Comparison of ENCODE assay signal across 9 cellular contexts in genomic region chr11:312092-312816, GRCh38. TPM values are rescaled to one million over a fixed set of nuclear protein-coding genes. Genes with fewer than 3 reads are reported as not detected.
DNase-seq lines count a peak whose midpoint lies in the region; ATAC-seq, FAIRE-seq and TF ChIP-seq lines count a peak whose summit lies in the region.
"Had no signal": no experiment of that assay in that cellular context is flagged by ENCODE, and none has a peak within 500 bp of the region (broad histone marks: within the 10 kb centered on the region; RNA-seq: fewer than 3 reads in every experiment).

No MANE protein-coding gene starts in this region.

- H3K9ac ChIP-seq in liver (ENCODE audit: low read depth in 1 of 2, low read length in 2 of 2) (peak overlapping the region; percentile 45 to 91), HepG2 (ENCODE audit: insufficient read depth, low read depth, low read length) (no peak overlapping the region), mucosa of rectum (ENCODE audit: low read depth in 1 of 2, low read length in 2 of 2) (peak overlapping the region; percentile 15 to 31)

- H3K9me3 ChIP-seq in liver (ENCODE audit: control insufficient read depth in 4 of 4, low read length in 3 of 4) (no peaks in the 10 kb centered on the region), HepG2 (ENCODE audit: low read length) (no peaks in the 10 kb centered on the region), breast epithelium (no peaks in the 10 kb centered on the region), mucosa of rectum (ENCODE audit: control insufficient read depth in 2 of 2, low read length in 2 of 2) (no peaks in the 10 kb centered on the region)

- no peak for TF ChIP-seq CTCF in liver (IDR thresholded peaks at IDR 0.05; ENCODE audit: low read depth, low read length, missing input control)
- TF ChIP-seq CTCF in HepG2 (CRISPR knock-in tag; IDR thresholded peaks at IDR 0.05), result no peak
- no peak for TF ChIP-seq CTCF in breast epithelium (IDR thresholded peaks at IDR 0.05)

- in situ Hi-C loops in HepG2 (cut with HindIII; ENCODE audit: extremely low pct_ligation_motif_present, low pct_unique_long_range_greater_than_20kb), result no loop called here

- no TSS peak for BruUV-seq in HepG2 (replicated peaks; lab: Mats Ljungman, UMichigan)

- H3K4me2 ChIP-seq in HepG2 (ENCODE audit: low read depth, low read length), result no peak overlapping the region

- TF ChIP-seq POLR2A in HepG2 (IDR thresholded peaks at IDR 0.05; ENCODE audit: insufficient read depth in 1 of 2, low read depth in 2 of 2, low read length in 2 of 2), result no peak
- TF ChIP-seq POLR2A in breast epithelium (IDR thresholded peaks at IDR 0.05), result no peak

- FAIRE-seq in HepG2 (lab: Jason Lieb, UNC), result no peak

- DNase-seq in HepG2 (ENCODE audit: low spot score) (no peak), breast epithelium (ENCODE audit: low spot score in 2 of 2) (no peak), HK-2 (ENCODE audit: unreplicated experiment) (no peak), DMS79 treated with DMSO at 0.1 percent for 48 hours (lab: John Stamatoyannopoulos, UW) (no peak), glomerular visceral epithelial cell (ENCODE audit: extremely low spot score) (no peak)
- DNase-seq: NCI-H526 treated with DMSO at 0.1 percent for 48 hours had no signal

- H3K36me3 ChIP-seq in liver (ENCODE audit: control insufficient read depth in 4 of 4, insufficient read depth in 3 of 4, low read depth in 1 of 4, low read length in 3 of 4) (no peaks in the 10 kb centered on the region), HepG2 (replicated peaks in 1 of 2; ENCODE audit: control insufficient read depth in 1 of 2, insufficient read depth in 2 of 2, low read length in 2 of 2) (no peaks in the 10 kb centered on the region), breast epithelium (no peaks in the 10 kb centered on the region), mucosa of rectum (ENCODE audit: control insufficient read depth in 2 of 2, insufficient read depth in 2 of 2, low read length in 2 of 2) (peaks cover 0 to 2% of the 10 kb centered on the region in 2 donors)

- peaks cover 7% of the 10 kb centered on the region for H3K79me2 ChIP-seq in HepG2 (ENCODE audit: insufficient read depth, low read length)

- intact Hi-C loops in HepG2 (cut with micrococcal nuclease; ENCODE audit: unreplicated experiment), result no loop called here
- intact Hi-C loops in breast epithelium (cut with DNase I; ENCODE audit: low total_unique reads), result no loop called here

- POLR2A ChIA-PET in HepG2 (lab: Yijun Ruan, JAX), result interaction anchor here (0.7 to 2.7 kb wide), 4 partner anchors 13 to 52 kb away, joined by 4 to 9 read pairs (median 4); no protein-coding TSS in a partner anchor

- H3K27me3 ChIP-seq in liver (ENCODE audit: control insufficient read depth in 4 of 4, insufficient read depth in 4 of 4, low read length in 3 of 4), result no peaks in the 10 kb centered on the region
- H3K27me3 ChIP-seq in HepG2 (ENCODE audit: control insufficient read depth in 1 of 2, insufficient read depth in 2 of 2, low read length in 2 of 2), result no peaks in the 10 kb centered on the region
- H3K27me3 ChIP-seq in breast epithelium, result no peaks in the 10 kb centered on the region
- H3K27me3 ChIP-seq in mucosa of rectum (ENCODE audit: control insufficient read depth in 2 of 2, insufficient read depth in 2 of 2, low read length in 2 of 2), result no peaks in the 10 kb centered on the region

- 69% methylated on average over 14 of the region's 14 CpGs for WGBS in liver
- 66% methylated on average over 14 of the region's 14 CpGs for WGBS in HepG2 (ENCODE audit: low lambda C conversion rate)

- H3K4me3 ChIP-seq in liver (ENCODE audit: low read depth in 1 of 3, low read length in 3 of 3), result peak overlapping the region in 2 of 3 donors; percentile 5 to 61
- H3K4me3 ChIP-seq in HepG2 (replicated peaks in 1 of 3; ENCODE audit: insufficient read depth in 1 of 3, low read depth in 2 of 3, low read length in 3 of 3), result no peak overlapping the region
- H3K4me3 ChIP-seq in breast epithelium, result peak overlapping the region; percentile 4 to 88 (median 41)
- peak overlapping the region in 1 of 2 donors; percentile 2 for H3K4me3 ChIP-seq in mucosa of rectum (ENCODE audit: low read length in 2 of 2)

- TF ChIP-seq RAD21 in liver (IDR thresholded peaks at IDR 0.05) (no peak), HepG2 (CRISPR knock-in tag; IDR thresholded peaks at IDR 0.05) (no peak)

- ATAC-seq in HepG2 (no peak), GM18870 (IDR thresholded peaks at IDR 0.05; ENCODE audit: unreplicated experiment) (no peak)

- H4K20me1 ChIP-seq in HepG2 (ENCODE audit: insufficient read depth, low read length), result no peaks in the 10 kb centered on the region

- TF ChIP-seq EP300 in HepG2 (IDR thresholded peaks at IDR 0.05; ENCODE audit: low read depth in 2 of 2, low read length in 2 of 2) (no peak), HepG2 (CRISPR knock-in tag; IDR thresholded peaks at IDR 0.05; ENCODE audit: borderline replicate concordance) (no peak)

- H2AFZ ChIP-seq in HepG2 (ENCODE audit: low read length), result no peak overlapping the region

- H3K4me1 ChIP-seq in liver (ENCODE audit: control insufficient read depth in 4 of 4, insufficient read depth in 4 of 4, low read length in 3 of 4) (peaks cover 3 to 45% (median 19%) of the 10 kb centered on the region in 4 donors), HepG2 (ENCODE audit: insufficient read depth, low read length) (peaks cover 65% of the 10 kb centered on the region), breast epithelium (peaks cover 9 to 20% of the 10 kb centered on the region in 2 donors), mucosa of rectum (ENCODE audit: control insufficient read depth in 2 of 2, insufficient read depth in 2 of 2, low read length in 2 of 2) (peaks cover 22 to 55% of the 10 kb centered on the region in 2 donors)

- CTCF ChIA-PET in HepG2 (lab: Yijun Ruan, JAX; ENCODE audit: low intra/inter-chr PET ratio, low total read pairs), result no interaction called here

- H3K27ac ChIP-seq in liver (ENCODE audit: low read depth in 1 of 2, low read length in 2 of 2) (peak overlapping the region; percentile 81 to 92), HepG2 (ENCODE audit: extremely low read length, insufficient read depth, low read length) (no peak overlapping the region), breast epithelium (peak overlapping the region; percentile 84 to 93), mucosa of rectum (ENCODE audit: low read depth in 2 of 2, low read length in 2 of 2) (peak overlapping the region; percentile 81 to 84)

RNA-seq across cellular contexts. Expression of gene IFITM1, which starts 1.6 kb away (rescaled TPM):
- total RNA-seq in liver (10 to 100 TPM; 12.6 to 37.4 TPM), HepG2 (2016; rRNA removed; fragmentation: Illumina TruSeq; extraction: Trizol) (0.38 TPM in 1 of 2 replicates, not detected in the other), breast epithelium (100 to 1,000 TPM; 129 to 321 (median 142) TPM)
- polyA plus RNA-seq in liver (100 to 1,000 TPM in 1 of 2 donors, 10 to 100 TPM in 1; 96.0 to 113 TPM), HepG2 (2011; rRNA removed) (11.1 and 18.7 TPM in 2 replicates)
- not detected in 2 replicates for total RNA-seq in HepG2 (2016; cell fraction: cytosol; rRNA removed; fragmentation: Illumina TruSeq; extraction: Trizol; ENCODE audit: low read depth)
- 0.24 TPM in 1 of 2 replicates, not detected in the other for total RNA-seq in HepG2 (2016; cell fraction: insoluble cytoplasmic fraction; rRNA removed; fragmentation: Illumina TruSeq; extraction: Trizol)
- total RNA-seq in HepG2 (2016; cell fraction: membrane; rRNA removed; fragmentation: Illumina TruSeq; extraction: Trizol), result 0.34 TPM in 1 of 2 replicates, not detected in the other
- not detected in 2 replicates for total RNA-seq in HepG2 (2016; cell fraction: nucleus; rRNA removed; fragmentation: Illumina TruSeq; extraction: Trizol)
- 15.6 and 17.2 TPM in 2 replicates for polyA plus RNA-seq in HepG2 (2011; cell fraction: cytosol; rRNA removed)
- 4.5 and 6.7 TPM in 2 replicates for polyA plus RNA-seq in HepG2 (2011; cell fraction: nucleus; rRNA removed)
- 5.0 and 18.1 TPM in 2 replicates for polyA plus RNA-seq in HepG2 (2012)
- polyA plus RNA-seq in HepG2 (2016; cell fraction: cytosol; fragmentation: Illumina TruSeq; extraction: Trizol; ENCODE audit: low read depth), result 0.40 and 0.62 TPM in 2 replicates
- not detected in 2 replicates for polyA plus RNA-seq in HepG2 (2016; cell fraction: insoluble cytoplasmic fraction; fragmentation: Illumina TruSeq; extraction: Trizol; ENCODE audit: low read depth)
- polyA plus RNA-seq in HepG2 (2016; cell fraction: membrane; fragmentation: Illumina TruSeq; extraction: Trizol; ENCODE audit: low read depth), result 0.41 TPM in 1 of 2 replicates, not detected in the other
- polyA plus RNA-seq in HepG2 (2016; cell fraction: nucleus; fragmentation: Illumina TruSeq; extraction: Trizol; ENCODE audit: insufficient read depth, low read depth), result 0.85 and 1.3 TPM in 2 replicates
- polyA minus RNA-seq in HepG2 (2011; rRNA and poly(A)+ RNA removed; ENCODE audit: low replicate concordance), result 15.4 and 536 TPM in 2 replicates
- polyA minus RNA-seq in HepG2 (2011; cell fraction: cytosol; rRNA and poly(A)+ RNA removed), result 4.5 and 5.8 TPM in 2 replicates
- 1.5 and 2.7 TPM in 2 replicates for polyA minus RNA-seq in HepG2 (2011; cell fraction: nucleus; rRNA and poly(A)+ RNA removed)

RNA-seq across cellular contexts. Expression of gene IFITM2, which starts 4.6 kb away (rescaled TPM):
- total RNA-seq in liver (10 to 100 TPM in 1 of 2 donors, 1 to 10 TPM in 1; 8.5 to 49.0 TPM), HepG2 (2016; rRNA removed; fragmentation: Illumina TruSeq; extraction: Trizol) (10.4 and 13.8 TPM in 2 replicates), breast epithelium (100 to 1,000 TPM in 2 of 3 donors, 10 to 100 TPM in 1; 81.4 to 404 (median 129) TPM)
- polyA plus RNA-seq in liver (1,000 to 10,000 TPM in 1 of 2 donors, 100 to 1,000 TPM in 1; 759 to 1,441 TPM), HepG2 (2011; rRNA removed) (267 and 289 TPM in 2 replicates)
- 4.6 and 5.5 TPM in 2 replicates for total RNA-seq in HepG2 (2016; cell fraction: cytosol; rRNA removed; fragmentation: Illumina TruSeq; extraction: Trizol; ENCODE audit: low read depth)
- 11.6 and 12.1 TPM in 2 replicates for total RNA-seq in HepG2 (2016; cell fraction: insoluble cytoplasmic fraction; rRNA removed; fragmentation: Illumina TruSeq; extraction: Trizol)
- 5.2 and 7.6 TPM in 2 replicates for total RNA-seq in HepG2 (2016; cell fraction: membrane; rRNA removed; fragmentation: Illumina TruSeq; extraction: Trizol)
- 6.0 and 9.0 TPM in 2 replicates for total RNA-seq in HepG2 (2016; cell fraction: nucleus; rRNA removed; fragmentation: Illumina TruSeq; extraction: Trizol)
- 371 and 454 TPM in 2 replicates for polyA plus RNA-seq in HepG2 (2011; cell fraction: cytosol; rRNA removed)
- 88.0 and 115 TPM in 2 replicates for polyA plus RNA-seq in HepG2 (2011; cell fraction: nucleus; rRNA removed)
- polyA plus RNA-seq in HepG2 (2012), result 111 and 258 TPM in 2 replicates
- 23.4 and 27.5 TPM in 2 replicates for polyA plus RNA-seq in HepG2 (2016; cell fraction: cytosol; fragmentation: Illumina TruSeq; extraction: Trizol; ENCODE audit: low read depth)
- 52.2 and 56.6 TPM in 2 replicates for polyA plus RNA-seq in HepG2 (2016; cell fraction: insoluble cytoplasmic fraction; fragmentation: Illumina TruSeq; extraction: Trizol; ENCODE audit: low read depth)
- 26.5 and 30.4 TPM in 2 replicates for polyA plus RNA-seq in HepG2 (2016; cell fraction: membrane; fragmentation: Illumina TruSeq; extraction: Trizol; ENCODE audit: low read depth)
- 46.2 and 58.7 TPM in 2 replicates for polyA plus RNA-seq in HepG2 (2016; cell fraction: nucleus; fragmentation: Illumina TruSeq; extraction: Trizol; ENCODE audit: insufficient read depth, low read depth)
- polyA minus RNA-seq in HepG2 (2011; rRNA and poly(A)+ RNA removed; ENCODE audit: low replicate concordance), result 409 and 521 TPM in 2 replicates
- 52.0 and 52.6 TPM in 2 replicates for polyA minus RNA-seq in HepG2 (2011; cell fraction: cytosol; rRNA and poly(A)+ RNA removed)
- 21.9 and 27.4 TPM in 2 replicates for polyA minus RNA-seq in HepG2 (2011; cell fraction: nucleus; rRNA and poly(A)+ RNA removed)

RNA-seq across cellular contexts. Expression of gene IFITM3, which starts 8.4 kb away (rescaled TPM):
- total RNA-seq in liver, result 100 to 1,000 TPM in 1 of 2 donors, 10 to 100 TPM in 1; 48.6 to 105 TPM
- polyA plus RNA-seq in liver, result 1,000 to 10,000 TPM; 2,070 to 2,255 TPM
- 30.0 and 52.6 TPM in 2 replicates for total RNA-seq in HepG2 (2016; rRNA removed; fragmentation: Illumina TruSeq; extraction: Trizol)
- total RNA-seq in HepG2 (2016; cell fraction: cytosol; rRNA removed; fragmentation: Illumina TruSeq; extraction: Trizol; ENCODE audit: low read depth), result 16.1 and 19.2 TPM in 2 replicates
- total RNA-seq in HepG2 (2016; cell fraction: insoluble cytoplasmic fraction; rRNA removed; fragmentation: Illumina TruSeq; extraction: Trizol), result 27.9 and 45.1 TPM in 2 replicates
- total RNA-seq in HepG2 (2016; cell fraction: membrane; rRNA removed; fragmentation: Illumina TruSeq; extraction: Trizol), result 15.2 and 16.4 TPM in 2 replicates
- total RNA-seq in HepG2 (2016; cell fraction: nucleus; rRNA removed; fragmentation: Illumina TruSeq; extraction: Trizol), result 36.7 and 42.1 TPM in 2 replicates
- 163 and 182 TPM in 2 replicates for polyA plus RNA-seq in HepG2 (2011; rRNA removed)
- polyA plus RNA-seq in HepG2 (2011; cell fraction: cytosol; rRNA removed), result 316 and 459 TPM in 2 replicates
- polyA plus RNA-seq in HepG2 (2011; cell fraction: nucleus; rRNA removed), result 94.3 and 120 TPM in 2 replicates
- polyA plus RNA-seq in HepG2 (2012), result 183 and 441 TPM in 2 replicates
- 87.8 and 96.5 TPM in 2 replicates for polyA plus RNA-seq in HepG2 (2016; cell fraction: cytosol; fragmentation: Illumina TruSeq; extraction: Trizol; ENCODE audit: low read depth)
- polyA plus RNA-seq in HepG2 (2016; cell fraction: insoluble cytoplasmic fraction; fragmentation: Illumina TruSeq; extraction: Trizol; ENCODE audit: low read depth), result 109 and 136 TPM in 2 replicates
- 64.1 and 65.9 TPM in 2 replicates for polyA plus RNA-seq in HepG2 (2016; cell fraction: membrane; fragmentation: Illumina TruSeq; extraction: Trizol; ENCODE audit: low read depth)
- polyA plus RNA-seq in HepG2 (2016; cell fraction: nucleus; fragmentation: Illumina TruSeq; extraction: Trizol; ENCODE audit: insufficient read depth, low read depth), result 219 and 229 TPM in 2 replicates
- polyA minus RNA-seq in HepG2 (2011; rRNA and poly(A)+ RNA removed; ENCODE audit: low replicate concordance), result 405 and 668 TPM in 2 replicates
- 180 and 184 TPM in 2 replicates for polyA minus RNA-seq in HepG2 (2011; cell fraction: cytosol; rRNA and poly(A)+ RNA removed)
- polyA minus RNA-seq in HepG2 (2011; cell fraction: nucleus; rRNA and poly(A)+ RNA removed), result 31.3 and 46.7 TPM in 2 replicates
- 100 to 1,000 TPM; 158 to 361 (median 195) TPM for total RNA-seq in breast epithelium

RNA-seq across cellular contexts. Expression of gene IFITM5, which starts 12.9 kb away (rescaled TPM):
- total RNA-seq in liver, result not detected
- not detected for polyA plus RNA-seq in liver
- not detected in 2 replicates for total RNA-seq in HepG2 (2016; rRNA removed; fragmentation: Illumina TruSeq; extraction: Trizol)
- total RNA-seq in HepG2 (2016; cell fraction: cytosol; rRNA removed; fragmentation: Illumina TruSeq; extraction: Trizol; ENCODE audit: low read depth), result not detected in 2 replicates
- not detected in 2 replicates for total RNA-seq in HepG2 (2016; cell fraction: insoluble cytoplasmic fraction; rRNA removed; fragmentation: Illumina TruSeq; extraction: Trizol)
- total RNA-seq in HepG2 (2016; cell fraction: membrane; rRNA removed; fragmentation: Illumina TruSeq; extraction: Trizol), result not detected in 2 replicates
- not detected in 2 replicates for total RNA-seq in HepG2 (2016; cell fraction: nucleus; rRNA removed; fragmentation: Illumina TruSeq; extraction: Trizol)
- not detected in 2 replicates for polyA plus RNA-seq in HepG2 (2011; rRNA removed)
- polyA plus RNA-seq in HepG2 (2011; cell fraction: cytosol; rRNA removed), result not detected in 2 replicates
- not detected in 2 replicates for polyA plus RNA-seq in HepG2 (2011; cell fraction: nucleus; rRNA removed)
- not detected in 2 replicates for polyA plus RNA-seq in HepG2 (2012)
- not detected in 2 replicates for polyA plus RNA-seq in HepG2 (2016; cell fraction: cytosol; fragmentation: Illumina TruSeq; extraction: Trizol; ENCODE audit: low read depth)
- not detected in 2 replicates for polyA plus RNA-seq in HepG2 (2016; cell fraction: insoluble cytoplasmic fraction; fragmentation: Illumina TruSeq; extraction: Trizol; ENCODE audit: low read depth)
- not detected in 2 replicates for polyA plus RNA-seq in HepG2 (2016; cell fraction: membrane; fragmentation: Illumina TruSeq; extraction: Trizol; ENCODE audit: low read depth)
- not detected in 2 replicates for polyA plus RNA-seq in HepG2 (2016; cell fraction: nucleus; fragmentation: Illumina TruSeq; extraction: Trizol; ENCODE audit: insufficient read depth, low read depth)
- polyA minus RNA-seq in HepG2 (2011; rRNA and poly(A)+ RNA removed; ENCODE audit: low replicate concordance), result not detected in 2 replicates
- polyA minus RNA-seq in HepG2 (2011; cell fraction: cytosol; rRNA and poly(A)+ RNA removed), result not detected in 2 replicates
- not detected in 2 replicates for polyA minus RNA-seq in HepG2 (2011; cell fraction: nucleus; rRNA and poly(A)+ RNA removed)
- not detected for total RNA-seq in breast epithelium

RNA-seq across cellular contexts. Expression of gene PGGHG, which starts 23.3 kb away (rescaled TPM):
- total RNA-seq in liver (10 to 100 TPM in 1 of 2 donors, 1 to 10 TPM in 1; 1.3 to 11.4 TPM), HepG2 (2016; rRNA removed; fragmentation: Illumina TruSeq; extraction: Trizol) (1.5 and 5.9 TPM in 2 replicates), breast epithelium (10 to 100 TPM; 13.0 to 63.9 (median 37.3) TPM)
- polyA plus RNA-seq in liver (1 to 10 TPM; 5.4 to 9.6 TPM), HepG2 (2011; rRNA removed) (14.8 and 17.4 TPM in 2 replicates)
- total RNA-seq in HepG2 (2016; cell fraction: cytosol; rRNA removed; fragmentation: Illumina TruSeq; extraction: Trizol; ENCODE audit: low read depth), result 0.51 and 0.79 TPM in 2 replicates
- total RNA-seq in HepG2 (2016; cell fraction: insoluble cytoplasmic fraction; rRNA removed; fragmentation: Illumina TruSeq; extraction: Trizol), result 1.7 and 6.0 TPM in 2 replicates
- total RNA-seq in HepG2 (2016; cell fraction: membrane; rRNA removed; fragmentation: Illumina TruSeq; extraction: Trizol), result 0.96 and 1.2 TPM in 2 replicates
- total RNA-seq in HepG2 (2016; cell fraction: nucleus; rRNA removed; fragmentation: Illumina TruSeq; extraction: Trizol), result 6.6 and 7.9 TPM in 2 replicates
- 2.8 and 4.0 TPM in 2 replicates for polyA plus RNA-seq in HepG2 (2011; cell fraction: cytosol; rRNA removed)
- polyA plus RNA-seq in HepG2 (2011; cell fraction: nucleus; rRNA removed), result 254 and 355 TPM in 2 replicates
- 11.4 and 16.7 TPM in 2 replicates for polyA plus RNA-seq in HepG2 (2012)
- polyA plus RNA-seq in HepG2 (2016; cell fraction: cytosol; fragmentation: Illumina TruSeq; extraction: Trizol; ENCODE audit: low read depth), result 0.29 and 0.37 TPM in 2 replicates
- 1.6 and 2.4 TPM in 2 replicates for polyA plus RNA-seq in HepG2 (2016; cell fraction: insoluble cytoplasmic fraction; fragmentation: Illumina TruSeq; extraction: Trizol; ENCODE audit: low read depth)
- polyA plus RNA-seq in HepG2 (2016; cell fraction: membrane; fragmentation: Illumina TruSeq; extraction: Trizol; ENCODE audit: low read depth), result 0.88 and 1.1 TPM in 2 replicates
- polyA plus RNA-seq in HepG2 (2016; cell fraction: nucleus; fragmentation: Illumina TruSeq; extraction: Trizol; ENCODE audit: insufficient read depth, low read depth), result 30.4 and 30.9 TPM in 2 replicates
- polyA minus RNA-seq in HepG2 (2011; rRNA and poly(A)+ RNA removed; ENCODE audit: low replicate concordance), result 2.9 and 7.7 TPM in 2 replicates
- 1.9 and 2.7 TPM in 2 replicates for polyA minus RNA-seq in HepG2 (2011; cell fraction: cytosol; rRNA and poly(A)+ RNA removed)
- 13.7 and 13.8 TPM in 2 replicates for polyA minus RNA-seq in HepG2 (2011; cell fraction: nucleus; rRNA and poly(A)+ RNA removed)

Comparison
In these comparisons a context has a peak if more than half of its experiments do, and no peak if none do; other contexts are left out.
1. H3K4me3 ChIP-seq: peak in liver (2 of 3) and breast epithelium (3 of 3); none in HepG2 (0 of 3).
2. RNA of gene IFITM1, which starts 1.6 kb away (total RNA-seq): 129 to 321 TPM in breast epithelium and 12.6 to 37.4 TPM in liver; 0.24 to 0.38 TPM in HepG2; every median in the first group is over 4 times any median in the second.